8 cellular contexts compared by ENCODE assay signal in the genomic region with DNA sequence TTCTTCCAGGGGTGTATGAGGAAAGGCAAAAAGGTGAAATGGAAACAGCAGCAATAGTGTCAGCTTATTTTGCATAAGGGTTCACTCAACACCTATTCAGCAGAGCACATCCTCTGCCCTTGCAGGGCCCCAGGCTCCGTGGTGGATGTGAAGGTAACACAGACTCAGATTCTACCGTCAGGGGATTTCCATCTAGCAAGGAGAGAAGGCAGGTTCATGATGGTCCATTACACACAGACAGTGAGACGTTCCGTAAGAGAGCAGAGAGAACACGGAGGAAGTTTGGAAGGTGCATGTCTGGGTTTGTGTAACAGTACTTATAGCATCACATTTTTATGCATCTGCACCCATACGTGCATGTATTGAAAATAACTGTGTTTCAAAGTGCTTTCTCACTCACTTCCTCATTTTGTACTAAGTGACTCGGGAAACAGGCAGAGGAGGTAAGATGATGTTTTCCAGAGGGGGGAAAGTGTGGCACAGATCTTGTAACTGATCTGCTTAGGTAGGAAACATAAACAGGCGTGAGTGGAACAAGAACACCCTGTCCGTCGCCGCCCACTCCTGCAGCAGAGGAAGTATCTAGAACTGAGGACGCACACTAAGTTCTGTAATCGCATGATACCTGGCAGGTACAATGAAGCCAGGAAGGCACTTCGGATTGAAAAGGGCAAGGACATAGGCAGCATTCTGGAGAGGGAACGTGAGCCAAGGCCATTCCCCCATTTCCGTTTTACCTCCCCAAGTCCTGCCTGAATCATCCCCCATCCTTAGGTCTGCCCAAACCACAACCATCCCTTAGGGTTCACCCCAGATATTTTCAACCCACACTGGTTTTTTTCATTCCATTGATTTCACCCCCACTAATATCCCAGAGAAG. TPM values are rescaled to one million over a fixed set of nuclear protein-coding genes. Genes with fewer than 3 reads are reported as not detected.
DNase-seq lines count a peak whose midpoint lies in the region; ATAC-seq, FAIRE-seq and TF ChIP-seq lines count a peak whose summit lies in the region.

No MANE protein-coding gene starts in this region.

- H2BK20ac ChIP-seq in H9 (ENCODE audit: low read depth, low read length, poor library complexity, severe bottlenecking) = no peak overlapping the region
- H2BK20ac ChIP-seq in H1 (ENCODE audit: low read length) = no peak overlapping the region

- H2BK15ac ChIP-seq in H9 (ENCODE audit: low read depth, low read length) (no peak overlapping the region), H1 (ENCODE audit: low read length) (0 out of 2 replicates have a peak overlapping the region, but pooled peaks have one; percentile 8)

- no peak for TF ChIP-seq POLR2A in H1 (IDR thresholded peaks at IDR 0.05; ENCODE audit: control extremely low read depth in 1 of 2, low read depth in 2 of 2, low read length in 2 of 2)

- CTCF ChIA-PET in H1 (lab: Charles Lee; ENCODE audit: partially characterized antibody) = interaction anchor here (0.7 to 0.8 kb wide), 2 partner anchors 9 to 318 kb away, joined by 3 read pairs; no protein-coding TSS in a partner anchor

- H2AK5ac ChIP-seq in H9 (ENCODE audit: insufficient read length, low read length) = no peak overlapping the region
- peak overlapping the region; percentile 58; the same call in 1 of the 2 replicates for H2AK5ac ChIP-seq in H1 (ENCODE audit: low read depth, low read length)

- H3K18ac ChIP-seq in H9 (ENCODE audit: insufficient read length, low read depth, low read length) (no peak overlapping the region), H1 (ENCODE audit: extremely low read depth, low read length) (0 out of 2 replicates have a peak overlapping the region, but pooled peaks have one; percentile 10)

- H3K4me1 Mint-ChIP-seq in activated T-cell treated with anti-CD3 and anti-CD28 coated beads, Interleukin-2, amount 50 U/mL, for 4 hours (ENCODE audit: low read depth) = peaks cover 2% of the 10 kb centered on the region
- peaks cover 28 to 30% of the 10 kb centered on the region in 2 experiments for H3K4me1 Mint-ChIP-seq in H9

- H3K14ac ChIP-seq in H9 (ENCODE audit: insufficient read depth, low read length) = no peak overlapping the region
- H3K14ac ChIP-seq in H1 (ENCODE audit: insufficient read length) = no peak overlapping the region

- POLR2A ChIA-PET in H1 (lab: Charles Lee; ENCODE audit: partially characterized antibody) = interaction anchor here (0.8 to 1.9 kb wide), 4 partner anchors 11 to 173 kb away, joined by 3 to 21 read pairs (median 4); no protein-coding TSS in a partner anchor

- DNase-seq in activated T-cell treated with anti-CD3 and anti-CD28 coated beads, Interleukin-2, amount 50 U/mL, for 4 hours = no peak
- no peak for DNase-seq in activated T-cell treated with anti-CD3 and anti-CD28 coated beads for 4 hours
- DNase-seq in H9 = no peak
- peak; percentile 27 for DNase-seq in MV-4-11 (lab: John Stamatoyannopoulos, UW)
- DNase-seq in H1 (ENCODE audit: low read depth in 1 of 2, low spot score in 2 of 2) = no peak
- DNase-seq in head of caudate nucleus = no peak
- no peak for DNase-seq in cortex of kidney (lab: John Stamatoyannopoulos, UW)

- H3K36me3 Mint-ChIP-seq in activated T-cell treated with anti-CD3 and anti-CD28 coated beads, Interleukin-2, amount 50 U/mL, for 4 hours (ENCODE audit: insufficient read depth) = no peaks in the 10 kb centered on the region
- no peaks in the 10 kb centered on the region; a peak in 1 of 7 replicates for H3K36me3 Mint-ChIP-seq in H9 (ENCODE audit: insufficient read depth in 1 of 3, low read depth in 3 of 3)

- TF ChIP-seq EP300 in H1 (IDR thresholded peaks at IDR 0.05; ENCODE audit: borderline replicate concordance in 1 of 2, low read depth in 2 of 2, low read length in 2 of 2) = no peak

- peak overlapping the region; percentile 44 for H3K9ac ChIP-seq in H9 (ENCODE audit: extremely low read depth, insufficient read length, low read length)
- H3K9ac ChIP-seq in H1 (replicated peaks in 1 of 4; ENCODE audit: extremely low read depth in 1 of 4, low read depth in 3 of 4, low read length in 3 of 4) = peak overlapping the region in 3 of 4 experiments; percentile 60 to 88 (median 68); a peak in 6 of 7 replicates
- H3K9ac ChIP-seq in parathyroid adenoma = peak overlapping the region; percentile 82

- H3K27me3 ChIP-seq in H9 (ENCODE audit: insufficient read depth, low read length) (no peaks in the 10 kb centered on the region), H1 (replicated peaks in 1 of 4; ENCODE audit: control insufficient read depth in 3 of 4, extremely low read depth in 1 of 4, insufficient read depth in 3 of 4, low read length in 3 of 4) (peaks cover 0 to 11% (median 2%) of the 10 kb centered on the region in 4 experiments; a peak in 2 of 7 replicates), parathyroid adenoma (ENCODE audit: control insufficient read depth, insufficient read depth, low read length) (no peaks in the 10 kb centered on the region)

- FAIRE-seq in H1 (lab: Jason Lieb, UNC) = no peak

- H3K4me2 ChIP-seq in H9 (ENCODE audit: insufficient read depth, insufficient read length, low read length) = peak overlapping the region; percentile 67
- peak overlapping the region; percentile 77 to 84 for H3K4me2 ChIP-seq in H1 (ENCODE audit: insufficient read depth in 1 of 2, low read depth in 2 of 2, low read length in 2 of 2)
- peak overlapping the region; percentile 77 for H3K4me2 ChIP-seq in parathyroid adenoma (ENCODE audit: low read length)

- H2BK12ac ChIP-seq in H9 (ENCODE audit: insufficient read length, low read depth, low read length) (no peak overlapping the region), H1 (ENCODE audit: low read depth, low read length) (peak overlapping the region; percentile 69; the same call in 1 of the 2 replicates)

- H4K20me1 ChIP-seq in H9 (ENCODE audit: control insufficient read depth, insufficient read depth, insufficient read length) = no peaks in the 10 kb centered on the region
- H4K20me1 ChIP-seq in H1 (replicated peaks in 1 of 2; ENCODE audit: control insufficient read depth in 1 of 2, insufficient read depth in 2 of 2, low read length in 2 of 2) = no peaks in the 10 kb centered on the region

- H3K27me3 Mint-ChIP-seq in activated T-cell treated with anti-CD3 and anti-CD28 coated beads, Interleukin-2, amount 50 U/mL, for 4 hours (ENCODE audit: low read depth) = peaks cover 59% of the 10 kb centered on the region
- H3K27me3 Mint-ChIP-seq in H9 (ENCODE audit: low read depth) = peaks cover 32% of the 10 kb centered on the region

- H4K91ac ChIP-seq in H9 (ENCODE audit: insufficient read length, low read depth, low read length) = no peak overlapping the region
- H4K91ac ChIP-seq in H1 (replicated peaks; ENCODE audit: insufficient read length, low read length) = peak overlapping the region; percentile 31

- TF ChIP-seq CTCF in H9 (conservative IDR thresholded peaks at IDR 0.05) (no peak), H1 (IDR thresholded peaks at IDR 0.05; ENCODE audit: control extremely low read depth in 1 of 3, insufficient read depth in 1 of 3, low read depth in 1 of 3, low read length in 3 of 3) (no peak), parathyroid adenoma (IDR thresholded peaks at IDR 0.05) (no peak)

- H2AFZ ChIP-seq in H9 (ENCODE audit: low read length) (no peak overlapping the region), H1 (ENCODE audit: low read length) (no peak overlapping the region), parathyroid adenoma (peak overlapping the region; percentile 97)

- H3K4me3 ChIP-seq in H1 (ENCODE audit: extremely low read depth in 1 of 4, insufficient read depth in 2 of 4, low read depth in 3 of 4, low read length in 4 of 4) (peak overlapping the region; percentile 54 to 91 (median 82)), parathyroid adenoma (ENCODE audit: low read depth, low read length) (peak overlapping the region; percentile 77)

- H3K79me2 ChIP-seq in H9 (ENCODE audit: insufficient read depth, low read length) (no peaks in the 10 kb centered on the region), H1 (ENCODE audit: control insufficient read depth in 1 of 2, insufficient read depth in 2 of 2, low read length in 2 of 2) (no peaks in the 10 kb centered on the region), parathyroid adenoma (peaks cover 42% of the 10 kb centered on the region)

- H3K9me3 ChIP-seq in H9 (ENCODE audit: control insufficient read depth, low read depth, low read length) (no peaks in the 10 kb centered on the region), H1 (ENCODE audit: insufficient read depth in 2 of 2, low read depth in 1 of 2, low read length in 1 of 2) (no peaks in the 10 kb centered on the region), parathyroid adenoma (ENCODE audit: control insufficient read depth, low read length) (no peaks in the 10 kb centered on the region)

- no peaks in the 10 kb centered on the region for H3K9me3 Mint-ChIP-seq in activated T-cell treated with anti-CD3 and anti-CD28 coated beads, Interleukin-2, amount 50 U/mL, for 4 hours
- no peaks in the 10 kb centered on the region; a peak in 1 of 5 replicates for H3K9me3 Mint-ChIP-seq in H9

- peak overlapping the region in 2 of 3 experiments; percentile 49 to 89; a peak in 3 of 7 replicates for H3K27ac Mint-ChIP-seq in H9

- no peak overlapping the region for H3T11ph ChIP-seq in H9 (ENCODE audit: low read length)

- H3K4me1 ChIP-seq in H9 (ENCODE audit: insufficient read depth, low read length) = peaks cover 10% of the 10 kb centered on the region; the same call in 1 of the 2 replicates
- peaks cover 7 to 23% (median 14%) of the 10 kb centered on the region in 4 experiments; a peak in 5 of 7 replicates for H3K4me1 ChIP-seq in H1 (replicated peaks in 1 of 4; ENCODE audit: control insufficient read depth in 3 of 4, insufficient read depth in 4 of 4, low read length in 3 of 4)
- peaks cover 24% of the 10 kb centered on the region for H3K4me1 ChIP-seq in parathyroid adenoma

- no CpG with 5 or more reads among the region's 16 CpGs for WGBS in H9 (ENCODE audit: extremely low coverage, insufficient read length, low lambda C conversion rate)
- WGBS in H1 (ENCODE audit: extremely low coverage in 1 of 2, insufficient coverage in 1 of 2, insufficient read length in 1 of 2, insufficient replicate concordance in 2 of 2, low coverage in 1 of 2, low lambda C conversion rate in 2 of 2, missing lambda C conversion rate in 1 of 2), 2 experiments = 72% methylated on average over 16 of the region's 16 CpGs; no CpG with 5 or more reads in 1 of the 2 experiments

- H3K4ac ChIP-seq in H9 (ENCODE audit: low read depth, low read length) (no peak overlapping the region), H1 (replicated peaks; ENCODE audit: insufficient read length, low read depth, low read length) (peak overlapping the region; percentile 34)

- intact Hi-C loops in head of caudate nucleus (cut with DNase I) = no loop called here

- no peak overlapping the region for H4K8ac ChIP-seq in H9 (replicated peaks; ENCODE audit: insufficient read length, low read depth, low read length)
- H4K8ac ChIP-seq in H1 (ENCODE audit: extremely low read depth, insufficient read depth, low read length) = peak overlapping the region; percentile 94; the same call in 1 of the 2 replicates

- H3K36me3 ChIP-seq in H1 (ENCODE audit: control insufficient read depth in 2 of 4, insufficient read depth in 4 of 4, low read length in 3 of 4) (no peaks in the 10 kb centered on the region), parathyroid adenoma (ENCODE audit: control insufficient read depth, insufficient read depth, low read length) (no peaks in the 10 kb centered on the region)

- H3K56ac ChIP-seq in H9 (ENCODE audit: insufficient read length, low read depth, low read length) (no peak overlapping the region), H1 (replicated peaks; ENCODE audit: insufficient read length, low read depth, low read length) (no peak overlapping the region)

- peak; percentile 65 to 66 for ATAC-seq in activated T-cell treated with anti-CD3 and anti-CD28 coated beads, Interleukin-2, amount 50 U/mL, for 4 hours

- H3K79me1 ChIP-seq in H9 (ENCODE audit: insufficient read depth, low read depth, low read length, poor library complexity, severe bottlenecking) (no peaks in the 10 kb centered on the region), H1 (ENCODE audit: low read depth, low read length) (no peaks in the 10 kb centered on the region)

- H4K5ac ChIP-seq in H9 (ENCODE audit: insufficient read length, low read depth, low read length) (no peak overlapping the region), H1 (ENCODE audit: insufficient read length, low read depth, low read length) (no peak overlapping the region)

- H2BK120ac ChIP-seq in H9 (ENCODE audit: low read depth, low read length, poor library complexity, severe bottlenecking) (no peak overlapping the region), H1 (replicated peaks; ENCODE audit: low read depth, low read length) (no peak overlapping the region)

- no peak overlapping the region for H2BK5ac ChIP-seq in H9 (ENCODE audit: insufficient read length, low read length)
- H2BK5ac ChIP-seq in H1 (ENCODE audit: low read depth, low read length) = 0 out of 2 replicates have a peak overlapping the region, but pooled peaks have one; percentile 79

- H3K23ac ChIP-seq in H9 (ENCODE audit: insufficient read length, low read depth, low read length) = no peak overlapping the region
- no peak overlapping the region for H3K23ac ChIP-seq in H1 (ENCODE audit: insufficient read length)

- no peak for TF ChIP-seq RAD21 in H1 (IDR thresholded peaks at IDR 0.05 in 1 of 2, conservative IDR thresholded peaks at IDR 0.05 in 1 of 2; ENCODE audit: low read depth in 2 of 2, low read length in 2 of 2)

- H3K27ac ChIP-seq in H9 (ENCODE audit: insufficient read length, low read depth, low read length) (no peak overlapping the region), H1 (ENCODE audit: low read depth, low read length) (no peak overlapping the region), parathyroid adenoma (peak overlapping the region; percentile 91)

- H3K23me2 ChIP-seq in H9 (ENCODE audit: insufficient read length, low read depth, low read length, poor library complexity, severe bottlenecking) (peaks cover 9% of the 10 kb centered on the region), H1 (ENCODE audit: low read depth, low read length) (peaks cover 14% of the 10 kb centered on the region)

- no peak overlapping the region for H3K4me3 Mint-ChIP-seq in activated T-cell treated with anti-CD3 and anti-CD28 coated beads, Interleukin-2, amount 50 U/mL, for 4 hours
- peak overlapping the region; percentile 85 to 90 for H3K4me3 Mint-ChIP-seq in H9

RNA-seq across cellular contexts. Expression of a gene that starts 1.0 kb away (rescaled TPM):
- total RNA-seq in activated T-cell treated with anti-CD3 and anti-CD28 coated beads, Interleukin-2, amount 50 U/mL, for 4 hours = not detected
- 0.18 and 0.26 TPM in 2 replicates for total RNA-seq in H9 (2021)
- total RNA-seq in H1 (2021; fragmentation: NEBNext Ultra II Directional; extraction: Animal tissue kit (Norgen Biotek cat#: 25700)) = 0.21 TPM in 1 of 2 replicates, not detected in the other
- polyA plus RNA-seq in H1 (2011; rRNA removed) = 0.33 and 0.77 TPM in 2 replicates
- polyA plus RNA-seq in H1 (2011; cell fraction: cytosol; rRNA removed) = 0.54 TPM
- polyA plus RNA-seq in H1 (2011; cell fraction: nucleus; rRNA removed) = 1.5 TPM
- polyA plus RNA-seq in H1 (2012, experiment 1 of 2) = 0.46 to 1.9 TPM (median 1.0 TPM) in 4 replicates
- polyA plus RNA-seq in H1 (2012, experiment 2 of 2) = 0.09 TPM
- 0.20 TPM for polyA plus RNA-seq in H1 (2013, experiment 1 of 2)
- 0.50 TPM for polyA plus RNA-seq in H1 (2013, experiment 2 of 2)
- polyA minus RNA-seq in H1 (2011; rRNA and poly(A)+ RNA removed) = 0.80 TPM in 1 of 2 replicates, not detected in the other
- polyA minus RNA-seq in H1 (2011; cell fraction: cytosol; rRNA and poly(A)+ RNA removed) = not detected
- 0.30 TPM for polyA minus RNA-seq in H1 (2011; cell fraction: nucleus; rRNA and poly(A)+ RNA removed)
